13 cellular contexts compared by ENCODE assay signal in genomic region chr1:41809716-41810115, GRCh38.
A peak's percentile ranks its signal among the peaks of the same experiment; 100 is the strongest.
DNase-seq lines count a peak whose midpoint lies in the region; ATAC-seq and TF ChIP-seq lines count a peak whose summit lies in the region.
"Had no signal": no experiment of that assay in that cellular context is flagged by ENCODE, and none has a peak within 500 bp of the region (broad histone marks: within the 10 kb centered on the region; RNA-seq: fewer than 3 reads in every experiment).

No MANE protein-coding gene starts in this region.

- TF ChIP-seq POLR2A in spleen (IDR thresholded peaks at IDR 0.05) = no peak

- peak overlapping the region; percentile 50 for H3K4me2 ChIP-seq in KMS-11

- 23 to 32% (median 26%) methylated on average over 3 of the region's 3 CpGs for WGBS in spleen, 5 donors

- H3K4me1 ChIP-seq in KMS-11 (ENCODE audit: low read depth, poor library complexity, severe bottlenecking) (peaks cover 39% of the 10 kb centered on the region), spleen (peaks cover 13 to 66% (median 27%) of the 10 kb centered on the region in 6 donors)

- no peaks in the 10 kb centered on the region for H3K9me3 Mint-ChIP-seq in activated naive CD8-positive, alpha-beta T cell (ENCODE audit: low read depth)
- H3K9me3 Mint-ChIP-seq in activated naive CD8-positive, alpha-beta T cell treated with anti-CD3 and anti-CD28 coated beads for 36 hours = no peaks in the 10 kb centered on the region
- no peaks in the 10 kb centered on the region for H3K9me3 Mint-ChIP-seq in stimulated activated naive B cell treated with anti-CD40 and anti-IgM and Interleukin-4, amounts not matched to agents 10 μg/mL and 1 μg/mL and 100 μg/mL, for 72 hours

- DNase-seq in activated naive CD8-positive, alpha-beta T cell treated with anti-CD3 and anti-CD28 coated beads for 36 hours = no peak
- DNase-seq in T-helper 17 cell (no peak), spleen (no peak), C1 segment of cervical spinal cord (lab: John Stamatoyannopoulos, UW) (no peak)
- no peak for DNase-seq in stimulated activated naive B cell treated with anti-CD40 and anti-IgM and Interleukin-4, amounts not matched to agents 10 μg/mL and 1 μg/mL and 100 μg/mL, for 72 hours
- DNase-seq: NCI-H1092 treated with DMSO at 0.1 percent for 48 hours, NCI-H1694 treated with DMSO at 0.1 percent for 48 hours, NCI-H345, NCI-H748 treated with DMSO at 0.1 percent for 48 hours, Right ventricle myocardium superior had no signal

- no peak overlapping the region for H3K4me3 Mint-ChIP-seq in activated naive CD8-positive, alpha-beta T cell
- H3K4me3 Mint-ChIP-seq in activated naive CD8-positive, alpha-beta T cell treated with anti-CD3 and anti-CD28 coated beads for 36 hours = no peak overlapping the region
- no peak overlapping the region for H3K4me3 Mint-ChIP-seq in T-helper 17 cell
- H3K4me3 Mint-ChIP-seq in stimulated activated naive B cell treated with anti-CD40 and anti-IgM and Interleukin-4, amounts not matched to agents 10 μg/mL and 1 μg/mL and 100 μg/mL, for 72 hours = peak overlapping the region in 1 of 2 donors; percentile 11

- intact Hi-C loops in spleen (cut with DNase I; ENCODE audit: low total_unique reads) = loop anchor here (10.0 kb wide), 1 partner anchor 235 kb away; no protein-coding TSS in a partner anchor

- H3K27me3 ChIP-seq in KMS-11 (ENCODE audit: insufficient read depth, low read depth) (no peaks in the 10 kb centered on the region), spleen (replicated peaks in 1 of 7) (no peaks in the 10 kb centered on the region)

- H3K4me1 Mint-ChIP-seq in activated naive CD8-positive, alpha-beta T cell (ENCODE audit: low read depth) = peaks cover 74% of the 10 kb centered on the region
- H3K4me1 Mint-ChIP-seq in activated naive CD8-positive, alpha-beta T cell treated with anti-CD3 and anti-CD28 coated beads for 36 hours = peaks cover 65% of the 10 kb centered on the region
- H3K4me1 Mint-ChIP-seq in T-helper 17 cell = peaks cover 40% of the 10 kb centered on the region
- H3K4me1 Mint-ChIP-seq in stimulated activated naive B cell treated with anti-CD40 and anti-IgM and Interleukin-4, amounts not matched to agents 10 μg/mL and 1 μg/mL and 100 μg/mL, for 72 hours = peaks cover 65 to 87% of the 10 kb centered on the region in 2 donors

- peaks cover 3% of the 10 kb centered on the region for H3K36me3 Mint-ChIP-seq in activated naive CD8-positive, alpha-beta T cell
- H3K36me3 Mint-ChIP-seq in activated naive CD8-positive, alpha-beta T cell treated with anti-CD3 and anti-CD28 coated beads for 36 hours = no peaks in the 10 kb centered on the region
- H3K36me3 Mint-ChIP-seq in T-helper 17 cell (ENCODE audit: low read depth) = no peaks in the 10 kb centered on the region
- no peaks in the 10 kb centered on the region for H3K36me3 Mint-ChIP-seq in stimulated activated naive B cell treated with anti-CD40 and anti-IgM and Interleukin-4, amounts not matched to agents 10 μg/mL and 1 μg/mL and 100 μg/mL, for 72 hours

- H3K79me2 ChIP-seq in KMS-11 (ENCODE audit: insufficient read depth, low read depth) = no peaks in the 10 kb centered on the region

- no peak overlapping the region for H2AFZ ChIP-seq in KMS-11 (ENCODE audit: low read depth)

- peak overlapping the region; percentile 61 for H3K27ac Mint-ChIP-seq in activated naive CD8-positive, alpha-beta T cell
- no peak overlapping the region for H3K27ac Mint-ChIP-seq in activated naive CD8-positive, alpha-beta T cell treated with anti-CD3 and anti-CD28 coated beads for 36 hours
- peak overlapping the region; percentile 54 for H3K27ac Mint-ChIP-seq in T-helper 17 cell
- peak overlapping the region; percentile 22 for H3K27ac Mint-ChIP-seq in stimulated activated naive B cell treated with anti-CD40 and anti-IgM and Interleukin-4, amounts not matched to agents 10 μg/mL and 1 μg/mL and 100 μg/mL, for 72 hours

- H3K27me3 Mint-ChIP-seq in activated naive CD8-positive, alpha-beta T cell = no peaks in the 10 kb centered on the region
- H3K27me3 Mint-ChIP-seq in activated naive CD8-positive, alpha-beta T cell treated with anti-CD3 and anti-CD28 coated beads for 36 hours = no peaks in the 10 kb centered on the region
- H3K27me3 Mint-ChIP-seq in T-helper 17 cell = no peaks in the 10 kb centered on the region
- H3K27me3 Mint-ChIP-seq in stimulated activated naive B cell treated with anti-CD40 and anti-IgM and Interleukin-4, amounts not matched to agents 10 μg/mL and 1 μg/mL and 100 μg/mL, for 72 hours = no peaks in the 10 kb centered on the region

- no peaks in the 10 kb centered on the region for H3K36me3 ChIP-seq in KMS-11 (ENCODE audit: insufficient read depth)
- H3K36me3 ChIP-seq in spleen = no peaks in the 10 kb centered on the region

- ATAC-seq in T-helper 17 cell = no peak
- peak; percentile 10 to 39 for ATAC-seq in stimulated activated naive B cell treated with anti-CD40 and anti-IgM and Interleukin-4, amounts not matched to agents 10 μg/mL and 1 μg/mL and 100 μg/mL, for 72 hours (replicated peaks)
- ATAC-seq: Panc1 had no signal

- H3K27ac ChIP-seq in KMS-11 = peak overlapping the region; percentile 28; the same call in 1 of the 2 replicates
- no peak overlapping the region for H3K27ac ChIP-seq in spleen

- no peak overlapping the region for H3K9ac ChIP-seq in KMS-11

- TF ChIP-seq CTCF in KMS-11 (conservative IDR thresholded peaks at IDR 0.05; ENCODE audit: low read depth, low read length) = no peak
- no peak for TF ChIP-seq CTCF in spleen (IDR thresholded peaks at IDR 0.05 in 8 of 11, conservative IDR thresholded peaks at IDR 0.05 in 3 of 11)

- H3K9me3 ChIP-seq in T-helper 17 cell (ENCODE audit: control insufficient read depth, low read length, poor library complexity, severe bottlenecking) (no peaks in the 10 kb centered on the region), spleen (no peaks in the 10 kb centered on the region)

- no peaks in the 10 kb centered on the region for H4K20me1 ChIP-seq in KMS-11 (ENCODE audit: insufficient read depth)

- no peak overlapping the region for H3K4me3 ChIP-seq in KMS-11 (IDR thresholded peaks at IDR 0.05; ENCODE audit: insufficient read depth, low read depth, low read length)
- H3K4me3 ChIP-seq in spleen = no peak overlapping the region
